ENCODE assay signal across 10 cellular contexts in genomic region chr1:152398812-152399698, GRCh38. TPM values are rescaled to one million over a fixed set of nuclear protein-coding genes. Genes with fewer than 3 reads are reported as not detected.
A peak's percentile ranks its signal among the peaks of the same experiment; 100 is the strongest.
DNase-seq lines count a peak whose midpoint lies in the region; ATAC-seq and TF ChIP-seq lines count a peak whose summit lies in the region.
"Had no signal": no experiment of that assay in that cellular context is flagged by ENCODE, and none has a peak within 500 bp of the region (broad histone marks: within the 10 kb centered on the region; RNA-seq: fewer than 3 reads in every experiment).

No MANE protein-coding gene starts in this region.

- CTCF ChIA-PET in CD4-positive, alpha-beta memory T cell (lab: Charles Lee; ENCODE audit: partially characterized antibody), result interaction anchor here (0.7 to 6.7 kb wide), 29 partner anchors 8 to 346 kb away, joined by 3 to 91 read pairs (median 5); partner anchors contain the start of gene FLG2
- CTCF ChIA-PET in HEK293T (lab: Yijun Ruan, JAX) (interaction anchor here (1.0 to 2.8 kb wide), 5 partner anchors 11 to 346 kb away, joined by 3 to 18 read pairs (median 4); no protein-coding TSS in a partner anchor), SK-N-SH (lab: Yijun Ruan, JAX) (interaction anchor here (0.6 to 1.5 kb wide), 8 partner anchors 12 to 60 kb away, joined by 3 to 18 read pairs (median 4); no protein-coding TSS in a partner anchor)

- peaks cover 0 to 7% (median 0%) of the 10 kb centered on the region in 8 donors for H3K9me3 Mint-ChIP-seq in CD4-positive, alpha-beta memory T cell
- H3K9me3 Mint-ChIP-seq: activated naive CD4-positive, alpha-beta T cell treated with anti-CD3 and anti-CD28 coated beads, Interleukin-2, amount 50 U/mL, for 24 hours had no signal

- H3K9me3 ChIP-seq in CD4-positive, alpha-beta memory T cell (ENCODE audit: control insufficient read depth in 1 of 2, low read length in 2 of 2), result no peaks in the 10 kb centered on the region
- no peaks in the 10 kb centered on the region for H3K9me3 ChIP-seq in SK-N-SH
- H3K9me3 ChIP-seq in ovary, result no peaks in the 10 kb centered on the region

- no peak overlapping the region for H3K9ac ChIP-seq in SK-N-SH

- no peaks in the 10 kb centered on the region for H3K27me3 ChIP-seq in CD4-positive, alpha-beta memory T cell (ENCODE audit: insufficient read depth, low read length)
- H3K27me3 ChIP-seq in SK-N-SH (ENCODE audit: insufficient read depth), result no peaks in the 10 kb centered on the region; the same call in 1 of the 2 replicates
- H3K27me3 ChIP-seq in ovary, result no peaks in the 10 kb centered on the region

- no peaks in the 10 kb centered on the region for H3F3A ChIP-seq in SK-N-SH (replicated peaks; ENCODE audit: insufficient read depth)

- no peaks in the 10 kb centered on the region for H4K20me1 ChIP-seq in SK-N-SH (ENCODE audit: insufficient read depth)

- H3K4me3 ChIP-seq in CD4-positive, alpha-beta memory T cell (ENCODE audit: low read length in 2 of 2), result no peak overlapping the region
- no peak overlapping the region for H3K4me3 ChIP-seq in SK-N-SH (ENCODE audit: low read depth in 2 of 2, low read length in 1 of 2)
- H3K4me3 ChIP-seq in ovary, result no peak overlapping the region

- TF ChIP-seq RAD21 in SK-N-SH (IDR thresholded peaks at IDR 0.05; ENCODE audit: low read length), result no peak

- TF ChIP-seq CTCF in SK-N-SH (IDR thresholded peaks at IDR 0.05) (peak; percentile 54), ovary (IDR thresholded peaks at IDR 0.05) (no peak)

- intact Hi-C loops in CD4-positive, alpha-beta memory T cell (cut with micrococcal nuclease), result loop anchor here (1.0 kb wide), 1 partner anchor 42 kb away; no protein-coding TSS in a partner anchor
- intact Hi-C loops in ovary (cut with DNase I), result no loop called here

- no peaks in the 10 kb centered on the region for H3K79me2 ChIP-seq in SK-N-SH (ENCODE audit: insufficient read depth)

- TF ChIP-seq EP300 in SK-N-SH (IDR thresholded peaks at IDR 0.05; ENCODE audit: borderline replicate concordance in 1 of 2, low read depth in 1 of 2, low read length in 1 of 2) (no peak), ovary (IDR thresholded peaks at IDR 0.05) (no peak)

- H3K4me1 Mint-ChIP-seq in CD4-positive, alpha-beta memory T cell, result peaks cover 14 to 24% (median 22%) of the 10 kb centered on the region in 4 donors
- H3K4me1 Mint-ChIP-seq: activated naive CD4-positive, alpha-beta T cell treated with anti-CD3 and anti-CD28 coated beads, Interleukin-2, amount 50 U/mL, for 24 hours had no signal

- DNase-seq in CD4-positive, alpha-beta memory T cell, result peak in 4 of 5 donors; percentile 13 to 30 (median 16)
- peak; percentile 26 for DNase-seq in HEK293T (ENCODE audit: extremely low spot score)
- no peak for DNase-seq in SK-N-SH
- DNase-seq in iPS DF 4.7 (ENCODE audit: extremely low read depth, low spot score), result peak; percentile 44
- no peak for DNase-seq in cerebellum (ENCODE audit: low spot score)
- no peak for DNase-seq in mesenteric fat pad (ENCODE audit: low spot score)
- DNase-seq in ovary, result no peak
- DNase-seq: NCI-H1694 had no signal

- H3K27me3 Mint-ChIP-seq in CD4-positive, alpha-beta memory T cell, result peaks cover 3 to 6% of the 10 kb centered on the region in 2 donors

- POLR2A ChIA-PET in CD4-positive, alpha-beta memory T cell (lab: Charles Lee; ENCODE audit: partially characterized antibody), result interaction anchor here (1.0 to 2.1 kb wide), 5 partner anchors 9 to 210 kb away, joined by 3 to 11 read pairs (median 6); no protein-coding TSS in a partner anchor
- POLR2A ChIA-PET in HEK293T (lab: Yijun Ruan, JAX), result interaction anchor here (0.6 kb wide), 1 partner anchor 86 kb away, joined by 3 read pairs; no protein-coding TSS in a partner anchor
- POLR2A ChIA-PET in SK-N-SH (lab: Yijun Ruan, JAX), result no interaction called here

- H3K36me3 Mint-ChIP-seq in CD4-positive, alpha-beta memory T cell, result no peaks in the 10 kb centered on the region
- H3K36me3 Mint-ChIP-seq: activated naive CD4-positive, alpha-beta T cell treated with anti-CD3 and anti-CD28 coated beads, Interleukin-2, amount 50 U/mL, for 24 hours had no signal

- H3K36me3 ChIP-seq in CD4-positive, alpha-beta memory T cell (ENCODE audit: insufficient read depth, low read length), result no peaks in the 10 kb centered on the region
- no peaks in the 10 kb centered on the region for H3K36me3 ChIP-seq in SK-N-SH (replicated peaks in 1 of 2; ENCODE audit: control insufficient read depth in 1 of 2, insufficient read depth in 2 of 2, low read length in 1 of 2)
- no peaks in the 10 kb centered on the region for H3K36me3 ChIP-seq in ovary

- peaks cover 16% of the 10 kb centered on the region for H3K4me1 ChIP-seq in CD4-positive, alpha-beta memory T cell (ENCODE audit: insufficient read depth, low read length)
- no peaks in the 10 kb centered on the region for H3K4me1 ChIP-seq in SK-N-SH (ENCODE audit: control insufficient read depth in 1 of 2, insufficient read depth in 2 of 2, low read depth in 1 of 2, low read length in 1 of 2)
- no peaks in the 10 kb centered on the region for H3K4me1 ChIP-seq in ovary (ENCODE audit: insufficient read depth)

- H3K27ac ChIP-seq in CD4-positive, alpha-beta memory T cell (ENCODE audit: low read depth, low read length), result no peak overlapping the region
- H3K27ac ChIP-seq in SK-N-SH (ENCODE audit: low read depth in 2 of 2, low read length in 1 of 2) (no peak overlapping the region), ovary (no peak overlapping the region)

- TF ChIP-seq POLR2A in ovary (IDR thresholded peaks at IDR 0.05), result no peak

- H2AFZ ChIP-seq in SK-N-SH (ENCODE audit: low read depth), result no peak overlapping the region

- H3K4me3 Mint-ChIP-seq in CD4-positive, alpha-beta memory T cell, result peak overlapping the region in 1 of 8 donors; percentile 43
- H3K4me3 Mint-ChIP-seq: activated naive CD4-positive, alpha-beta T cell treated with anti-CD3 and anti-CD28 coated beads, Interleukin-2, amount 50 U/mL, for 24 hours had no signal

- H3K27ac Mint-ChIP-seq in CD4-positive, alpha-beta memory T cell, result peak overlapping the region in 3 of 7 donors; percentile 1 to 69 (median 5)
- H3K27ac Mint-ChIP-seq: activated naive CD4-positive, alpha-beta T cell treated with anti-CD3 and anti-CD28 coated beads, Interleukin-2, amount 50 U/mL, for 24 hours had no signal

- no peaks in the 10 kb centered on the region for H3K9me2 ChIP-seq in SK-N-SH

- 2% methylated on average over 8 of the region's 8 CpGs for WGBS in SK-N-SH (ENCODE audit: low lambda C conversion rate)
- 31 to 36% (median 34%) methylated on average over 8 of the region's 8 CpGs for WGBS in ovary, 3 donors

- H3K4me2 ChIP-seq in SK-N-SH, result no peak overlapping the region

- ATAC-seq in HG02623 (IDR thresholded peaks at IDR 0.05; ENCODE audit: unreplicated experiment), result no peak

TF ChIP-seq in HEK293T, 16 proteins besides CTCF, POLR2A, EP300 and RAD21:
- TF ChIP-seq L3MBTL2 (conservative IDR thresholded peaks at IDR 0.05) (no peak), SP1 (IDR thresholded peaks at IDR 0.05) (no peak)

TF ChIP-seq in SK-N-SH, 30 proteins besides CTCF, POLR2A, EP300 and RAD21:
- no peak for TF ChIP-seq RXRA (IDR thresholded peaks at IDR 0.05; ENCODE audit: borderline replicate concordance, low read depth)
- TF ChIP-seq SMC3 (IDR thresholded peaks at IDR 0.05; ENCODE audit: low read depth, low read length), result peak; percentile 46

RNA-seq across cellular contexts. Expression of gene CRNN, which starts 15.0 kb away (rescaled TPM):
- not detected for total RNA-seq in CD4-positive, alpha-beta memory T cell
- polyA plus RNA-seq in CD4-positive, alpha-beta memory T cell, result not detected
- polyA plus RNA-seq in SK-N-SH (2012; rRNA removed), result not detected in 2 replicates
- polyA plus RNA-seq in SK-N-SH (2012; cell fraction: cytosol; rRNA removed), result not detected in 2 replicates
- polyA plus RNA-seq in SK-N-SH (2012; cell fraction: nucleus; rRNA removed), result not detected in 2 replicates
- not detected for total RNA-seq in cerebellum
- total RNA-seq in mesenteric fat pad, result not detected
- under 1 TPM in 1 of 7 donors, not detected in 6; 0.46 TPM for total RNA-seq in ovary
- polyA plus RNA-seq in ovary, result not detected

RNA-seq across cellular contexts. Expression of gene FLG2, which starts 39.2 kb away (rescaled TPM):
- total RNA-seq in CD4-positive, alpha-beta memory T cell, result not detected
- not detected for polyA plus RNA-seq in CD4-positive, alpha-beta memory T cell
- polyA plus RNA-seq in SK-N-SH (2012; rRNA removed) (not detected in 2 replicates), ovary (not detected)
- not detected in 2 replicates for polyA plus RNA-seq in SK-N-SH (2012; cell fraction: cytosol; rRNA removed)
- under 0.01 TPM in 1 of 2 replicates, not detected in the other for polyA plus RNA-seq in SK-N-SH (2012; cell fraction: nucleus; rRNA removed)
- total RNA-seq in cerebellum (not detected), mesenteric fat pad (not detected), ovary (not detected)

Comparison
In these comparisons a context has a peak if more than half of its experiments do, and no peak if none do; other contexts are left out.
1. DNase-seq: peak in CD4-positive, alpha-beta memory T cell (4 of 5), HEK293T (single experiment) and iPS DF 4.7 (single experiment); none in SK-N-SH (single experiment), cerebellum (single experiment), mesenteric fat pad (single experiment) and ovary (0 of 5).